ENCODE assay signal across 8 cellular contexts in genomic region chr12:79886917-79887519, GRCh38. TPM values are rescaled to one million over a fixed set of nuclear protein-coding genes. Genes with fewer than 3 reads are reported as not detected.
A peak's percentile ranks its signal among the peaks of the same experiment; 100 is the strongest.
DNase-seq lines count a peak whose midpoint lies in the region; ATAC-seq and TF ChIP-seq lines count a peak whose summit lies in the region.

No MANE protein-coding gene starts in this region.

- intact Hi-C loops in ascending aorta (cut with DNase I) (loop anchor here (2.0 kb wide), 2 partner anchors 48 to 158 kb away; partner anchors contain the start of gene PPP1R12A), upper lobe of right lung (cut with DNase I) (no loop called here)

- H3K27me3 Mint-ChIP-seq in activated T-cell treated with anti-CD3 and anti-CD28 coated beads, Interleukin-2, amount 50 U/mL, for 72 hours (ENCODE audit: low read depth), result no peaks in the 10 kb centered on the region

- no peaks in the 10 kb centered on the region for H3K36me3 ChIP-seq in ascending aorta
- no peaks in the 10 kb centered on the region for H3K36me3 ChIP-seq in upper lobe of right lung

- DNase-seq in activated T-cell treated with anti-CD3 and anti-CD28 coated beads, Interleukin-2, amount 50 U/mL, for 72 hours, result no peak
- no peak for DNase-seq in activated T-cell treated with anti-CD3 and anti-CD28 coated beads, Interleukin-2, amount 50 U/mL, for 1 hour
- peak; percentile 21 for DNase-seq in NCI-H2081 treated with DMSO at 0.1 percent for 48 hours (lab: John Stamatoyannopoulos, UW)
- DNase-seq in ascending aorta (ENCODE audit: low spot score in 2 of 2), result no peak
- peak; percentile 58 for DNase-seq in inferior parietal cortex (ENCODE audit: extremely low spot score)
- DNase-seq in upper lobe of right lung, result no peak
- DNase-seq in cortex of kidney (lab: John Stamatoyannopoulos, UW), result no peak

- TF ChIP-seq CTCF in ascending aorta (IDR thresholded peaks at IDR 0.05), result peak in 2 of 3 experiments; percentile 49 to 55
- TF ChIP-seq CTCF in upper lobe of right lung (IDR thresholded peaks at IDR 0.05), result peak; percentile 58

- H3K9me3 ChIP-seq in ascending aorta (no peaks in the 10 kb centered on the region), upper lobe of right lung (no peaks in the 10 kb centered on the region)

- no peak overlapping the region for H3K27ac Mint-ChIP-seq in activated T-cell treated with anti-CD3 and anti-CD28 coated beads, Interleukin-2, amount 50 U/mL, for 72 hours

- no peak overlapping the region for H3K4me3 Mint-ChIP-seq in activated T-cell treated with anti-CD3 and anti-CD28 coated beads, Interleukin-2, amount 50 U/mL, for 72 hours

- peaks cover 0 to 56% of the 10 kb centered on the region in 2 donors for H3K4me1 ChIP-seq in ascending aorta
- peaks cover 40% of the 10 kb centered on the region for H3K4me1 ChIP-seq in upper lobe of right lung

- no peaks in the 10 kb centered on the region for H3K27me3 ChIP-seq in ascending aorta
- H3K27me3 ChIP-seq in upper lobe of right lung, result no peaks in the 10 kb centered on the region

- peaks cover 53% of the 10 kb centered on the region for H3K4me1 Mint-ChIP-seq in activated T-cell treated with anti-CD3 and anti-CD28 coated beads, Interleukin-2, amount 50 U/mL, for 72 hours (ENCODE audit: low read depth)

- no peaks in the 10 kb centered on the region for H3K9me3 Mint-ChIP-seq in activated T-cell treated with anti-CD3 and anti-CD28 coated beads, Interleukin-2, amount 50 U/mL, for 72 hours

- peak; percentile 58 to 67 for ATAC-seq in activated T-cell treated with anti-CD3 and anti-CD28 coated beads, Interleukin-2, amount 50 U/mL, for 72 hours (replicated peaks in 1 of 2)
- ATAC-seq in HG02610 (IDR thresholded peaks at IDR 0.05; ENCODE audit: unreplicated experiment) (peak; percentile 51), upper lobe of right lung (peak; percentile 83)

- H3K27ac ChIP-seq in ascending aorta, result no peak overlapping the region
- H3K27ac ChIP-seq in upper lobe of right lung, result no peak overlapping the region

- H3K4me3 ChIP-seq in ascending aorta (no peak overlapping the region), upper lobe of right lung (no peak overlapping the region)

- H3K36me3 Mint-ChIP-seq in activated T-cell treated with anti-CD3 and anti-CD28 coated beads, Interleukin-2, amount 50 U/mL, for 72 hours (ENCODE audit: insufficient read depth in 2 of 2), result no peaks in the 10 kb centered on the region

RNA-seq across cellular contexts. Expression of gene PPP1R12A, which starts 47.9 kb away (rescaled TPM):
- total RNA-seq in activated T-cell treated with anti-CD3 and anti-CD28 coated beads, Interleukin-2, amount 50 U/mL, for 72 hours, result 10 to 100 TPM; 66.6 to 67.5 TPM
- total RNA-seq in ascending aorta (374 TPM), upper lobe of right lung (80.4 TPM)

Comparison
In these comparisons a context has a peak if more than half of its experiments do, and no peak if none do; other contexts are left out.
1. DNase-seq: peak in NCI-H2081 treated with DMSO at 0.1 percent for 48 hours (single experiment) and inferior parietal cortex (single experiment); none in activated T-cell treated with anti-CD3 and anti-CD28 coated beads, Interleukin-2, amount 50 U/mL, for 72 hours (0 of 2), activated T-cell treated with anti-CD3 and anti-CD28 coated beads, Interleukin-2, amount 50 U/mL, for 1 hour (single experiment), ascending aorta (0 of 2), upper lobe of right lung (single experiment) and cortex of kidney (single experiment).
2. Peak in every context shown above with its lines, with median percentiles within 50 percentile points of each other: ATAC-seq.